ENCODE assay signal across 8 cellular contexts in genomic region chr12:13179159-13180074, GRCh38. TPM values are rescaled to one million over a fixed set of nuclear protein-coding genes. Genes with fewer than 3 reads are reported as not detected.
DNase-seq lines count a peak whose midpoint lies in the region; ATAC-seq and TF ChIP-seq lines count a peak whose summit lies in the region.

No MANE protein-coding gene starts in this region.

- no peak overlapping the region for H3K9ac ChIP-seq in liver (ENCODE audit: low read depth in 1 of 2, low read length in 2 of 2)

- H3K4me3 ChIP-seq in brain microvascular endothelial cell (ENCODE audit: low read depth, low read length) (no peak overlapping the region), liver (ENCODE audit: low read depth in 1 of 3, low read length in 3 of 3) (no peak overlapping the region)

- H3K36me3 ChIP-seq in brain microvascular endothelial cell (replicated peaks) (no peaks in the 10 kb centered on the region), liver (ENCODE audit: control insufficient read depth in 4 of 4, insufficient read depth in 3 of 4, low read depth in 1 of 4, low read length in 3 of 4) (no peaks in the 10 kb centered on the region)

- H3K4me1 ChIP-seq in liver (ENCODE audit: control insufficient read depth in 4 of 4, insufficient read depth in 4 of 4, low read length in 3 of 4) = no peaks in the 10 kb centered on the region

- peak; percentile 89 for DNase-seq in HT-29 (ENCODE audit: low spot score)
- peak; percentile 27 for DNase-seq in T-helper 9 cell
- DNase-seq in brain microvascular endothelial cell = peak; percentile 51
- peak; percentile 36 for DNase-seq in stimulated activated CD8-positive, alpha-beta memory T cell treated with anti-CD3 and anti-CD28 coated beads, Interleukin-12 subunit alpha, Interleukin-12 subunit beta, amount 100 ng/mL, for 1 hour (ENCODE audit: low read depth)
- no peak for DNase-seq in globus pallidus (ENCODE audit: low spot score)
- no peak for DNase-seq in epidermal melanocyte (ENCODE audit: insufficient read length, low spot score)

- peak in 1 of 2 donors; percentile 11 for TF ChIP-seq RAD21 in liver (IDR thresholded peaks at IDR 0.05)

- no peaks in the 10 kb centered on the region for H3K9me3 ChIP-seq in liver (ENCODE audit: control insufficient read depth in 4 of 4, low read length in 3 of 4)

- no peaks in the 10 kb centered on the region for H3K27me3 ChIP-seq in brain microvascular endothelial cell (replicated peaks)
- no peaks in the 10 kb centered on the region for H3K27me3 ChIP-seq in liver (ENCODE audit: control insufficient read depth in 4 of 4, insufficient read depth in 4 of 4, low read length in 3 of 4)

- ATAC-seq in GM18858 (IDR thresholded peaks at IDR 0.05; ENCODE audit: unreplicated experiment) = peak; percentile 53

- H3K27ac ChIP-seq in brain microvascular endothelial cell (no peak overlapping the region), liver (ENCODE audit: low read depth in 1 of 2, low read length in 2 of 2) (no peak overlapping the region)

- in situ Hi-C loops in brain microvascular endothelial cell (cut with HindIII; ENCODE audit: low pct_ligation_motif_present, low sequenced_read_pairs) = no loop called here

- TF ChIP-seq CTCF in brain microvascular endothelial cell (IDR thresholded peaks at IDR 0.05; ENCODE audit: low read depth, low read length, missing control alignments) (no peak), liver (IDR thresholded peaks at IDR 0.05; ENCODE audit: low read depth, low read length, missing input control) (no peak)

- 42% methylated on average over 13 of the region's 13 CpGs for WGBS in liver

TF ChIP-seq in liver, 16 proteins besides CTCF, POLR2A, EP300 and RAD21:
- TF ChIP-seq JUND (IDR thresholded peaks at IDR 0.05) (no peak), ZBTB33 (IDR thresholded peaks at IDR 0.05) (no peak), SP1 (IDR thresholded peaks at IDR 0.05) (peak; percentile 51), NR2F2 (IDR thresholded peaks at IDR 0.05) (peak; percentile 54)

RNA-seq across cellular contexts. Expression of gene EMP1, which starts 17.1 kb away (rescaled TPM):
- 33.4 and 40.3 TPM in 2 replicates for total RNA-seq in HT-29 (2014; rRNA removed; shearing (Covaris generic))
- total RNA-seq in liver = 1 to 10 TPM; 2.1 to 5.6 TPM
- 1 to 10 TPM; 1.6 to 5.2 TPM for polyA plus RNA-seq in liver

Comparison
In these comparisons a context has a peak if more than half of its experiments do, and no peak if none do; other contexts are left out.
1. DNase-seq: peak in HT-29 (single experiment), T-helper 9 cell (single experiment), brain microvascular endothelial cell (single experiment) and stimulated activated CD8-positive, alpha-beta memory T cell treated with anti-CD3 and anti-CD28 coated beads, Interleukin-12 subunit alpha, Interleukin-12 subunit beta, amount 100 ng/mL, for 1 hour (single experiment); none in globus pallidus (single experiment) and epidermal melanocyte (single experiment).